16 cellular contexts compared by ENCODE assay signal in genomic region chr4:14790487-14790886, GRCh38.
"Had no signal": no experiment of that assay in that cellular context is flagged by ENCODE, and none has a peak within 500 bp of the region (broad histone marks: within the 10 kb centered on the region; RNA-seq: fewer than 3 reads in every experiment).

No MANE protein-coding gene starts in this region.

- DNase-seq: activated CD4-positive, alpha-beta T cell treated with anti-CD3 and anti-CD28 coated beads for 1 hour; activated CD8-positive, alpha-beta memory T cell treated with anti-CD3 and anti-CD28 coated beads, Interleukin-2, amount 50 U/mL, for 48 hours; activated CD8-positive, alpha-beta T cell treated with anti-CD3 and anti-CD28 coated beads, Interleukin-2, amount 10 ng/mL, durations not matched to agents 7 days and 5 days; activated effector memory CD4-positive, alpha-beta T cell treated with Interleukin-2 at 50 U/mL for 16 hours; gastrocnemius medialis; heart right ventricle; left lung; psoas muscle; spleen; stimulated activated CD4-positive, alpha-beta T cell treated with anti-CD3 and anti-CD28 coated beads, Interleukin-1b, Interleukin-23, amount 100 ng/mL, for 48 hours; stimulated activated naive B cell treated with anti-CD40 and anti-IgM and Interleukin-4, amounts not matched to agents 10 μg/mL and 1 μg/mL and 100 μg/mL, for 72 hours; T-helper 2 cell; trophoblast cell had no signal

- H3K4me1 Mint-ChIP-seq: stimulated activated naive B cell treated with anti-CD40 and anti-IgM and Interleukin-4, amounts not matched to agents 10 μg/mL and 1 μg/mL and 100 μg/mL, for 72 hours had no signal

- ATAC-seq: activated CD8-positive, alpha-beta T cell treated with anti-CD3 and anti-CD28 coated beads, Interleukin-2, amount 10 ng/mL, durations not matched to agents 7 days and 5 days; gastrocnemius medialis; heart right ventricle; left lung; psoas muscle; sciatic nerve; SK-N-SH treated with all-trans-retinoic acid at 6 μM for 48 hours; stimulated activated naive B cell treated with anti-CD40 and anti-IgM and Interleukin-4, amounts not matched to agents 10 μg/mL and 1 μg/mL and 100 μg/mL, for 72 hours had no signal

- H3K4me3 Mint-ChIP-seq: activated CD8-positive, alpha-beta T cell treated with anti-CD3 and anti-CD28 coated beads, Interleukin-2, amount 10 ng/mL, durations not matched to agents 7 days and 5 days; memory B cell; stimulated activated naive B cell treated with anti-CD40 and anti-IgM and Interleukin-4, amounts not matched to agents 10 μg/mL and 1 μg/mL and 100 μg/mL, for 72 hours had no signal

- H3K27ac Mint-ChIP-seq: activated CD8-positive, alpha-beta T cell treated with anti-CD3 and anti-CD28 coated beads, Interleukin-2, amount 10 ng/mL, durations not matched to agents 7 days and 5 days; memory B cell; stimulated activated naive B cell treated with anti-CD40 and anti-IgM and Interleukin-4, amounts not matched to agents 10 μg/mL and 1 μg/mL and 100 μg/mL, for 72 hours had no signal
